6 cellular contexts compared by ENCODE assay signal in the genomic region with DNA sequence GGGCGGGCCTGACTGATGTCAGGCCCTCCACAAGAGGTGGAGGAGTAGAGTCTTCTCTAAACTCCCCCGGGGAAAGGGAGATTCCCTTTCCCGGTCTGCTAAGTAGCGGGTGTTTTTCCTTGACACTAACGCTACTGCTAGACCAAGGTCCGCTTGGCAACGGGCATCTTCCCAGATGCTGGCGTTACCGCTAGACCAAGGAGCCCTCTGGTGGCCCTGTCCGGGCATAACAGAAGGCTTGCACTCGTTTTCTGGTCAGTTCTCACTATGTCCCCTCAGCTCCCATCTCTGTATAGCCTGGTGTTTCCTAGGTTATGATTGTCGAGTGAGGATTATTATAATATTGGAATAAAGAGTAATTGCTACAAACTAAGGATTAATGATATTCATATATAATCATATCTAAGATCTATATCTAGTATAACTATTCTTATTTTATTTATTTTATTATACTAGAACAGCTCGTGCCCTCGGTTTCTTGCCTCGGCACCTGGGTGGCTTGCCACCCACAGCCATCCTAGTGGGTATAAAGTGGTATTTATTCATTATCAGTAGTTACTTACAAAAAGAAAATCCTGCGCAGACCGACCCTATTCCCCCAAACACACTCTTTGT. TPM values are rescaled to one million over a fixed set of nuclear protein-coding genes. Genes with fewer than 3 reads are reported as not detected.
DNase-seq lines count a peak whose midpoint lies in the region; TF ChIP-seq lines count a peak whose summit lies in the region.
"Not testable (repeated sequence)": the region's sequence is repeated elsewhere in the genome, so short reads cannot be mapped to it uniquely, and the experiment has no call there.

No MANE protein-coding gene starts in this region.

- H4K20me1 ChIP-seq in OCI-LY3 (ENCODE audit: insufficient read depth, low read length); osteoblast (ENCODE audit: insufficient read depth, low read length): not testable (repeated sequence)

- DNase-seq in AG09309 (ENCODE audit: low read depth) (peak; percentile 18), globus pallidus (ENCODE audit: low spot score) (peak; percentile 43)
- not testable (repeated sequence) for DNase-seq in HFF-Myc (ENCODE audit: extremely low read depth, low read depth); osteoblast (ENCODE audit: insufficient read length, low spot score, missing footprints)
- DNase-seq in activated naive CD4-positive, alpha-beta T cell treated with anti-CD3 and anti-CD28 coated beads, Interleukin-2, amount 10 ng/mL, durations not matched to agents 7 days and 5 days: peak; percentile 41

- H3K79me2 ChIP-seq in OCI-LY3 (ENCODE audit: low read length) (peaks cover 18% of the 10 kb centered on the region), osteoblast (ENCODE audit: insufficient read depth, low read length) (peaks cover 42% of the 10 kb centered on the region)

- H3K9me3 Mint-ChIP-seq in activated naive CD4-positive, alpha-beta T cell treated with anti-CD3 and anti-CD28 coated beads, Interleukin-2, amount 10 ng/mL, durations not matched to agents 7 days and 5 days: not testable (repeated sequence)

- not testable (repeated sequence) for H3K27me3 ChIP-seq in OCI-LY3 (ENCODE audit: low read depth, low read length); osteoblast (ENCODE audit: insufficient read depth, low read length)

- H3K4me1 Mint-ChIP-seq in activated naive CD4-positive, alpha-beta T cell treated with anti-CD3 and anti-CD28 coated beads, Interleukin-2, amount 10 ng/mL, durations not matched to agents 7 days and 5 days: peaks cover 13% of the 10 kb centered on the region

- not testable (repeated sequence) for H3K27me3 Mint-ChIP-seq in activated naive CD4-positive, alpha-beta T cell treated with anti-CD3 and anti-CD28 coated beads, Interleukin-2, amount 10 ng/mL, durations not matched to agents 7 days and 5 days

- H2AFZ ChIP-seq in OCI-LY3 (ENCODE audit: low read depth, low read length); osteoblast (ENCODE audit: low read length): not testable (repeated sequence)

- H3K9ac ChIP-seq in OCI-LY3 (ENCODE audit: low read length): not testable (repeated sequence)

- not testable (repeated sequence) for H3K4me3 Mint-ChIP-seq in activated naive CD4-positive, alpha-beta T cell treated with anti-CD3 and anti-CD28 coated beads, Interleukin-2, amount 10 ng/mL, durations not matched to agents 7 days and 5 days

- not testable (repeated sequence) for H3K4me1 ChIP-seq in OCI-LY3 (ENCODE audit: low read length); osteoblast (ENCODE audit: insufficient read depth, low read length)

- CTCF ChIA-PET in activated naive CD4-positive, alpha-beta T cell treated with anti-CD3 and anti-CD28 coated beads, Interleukin-2, amount 10 ng/mL, durations not matched to agents 7 days and 5 days (lab: Charles Lee): interaction anchor here (0.7 to 1.3 kb wide), 3 partner anchors 9 to 144 kb away, joined by 3 to 4 read pairs (median 3); no protein-coding TSS in a partner anchor

- H3K4me3 ChIP-seq in AG09309 (ENCODE audit: control insufficient read depth, low read depth, low read length); HFF-Myc (replicated peaks; ENCODE audit: low read depth, low read length); OCI-LY3 (ENCODE audit: low read length); osteoblast (ENCODE audit: insufficient read depth, low read length): not testable (repeated sequence)

- H3K27ac ChIP-seq in OCI-LY3 (ENCODE audit: low read length); osteoblast (ENCODE audit: low read depth, low read length): not testable (repeated sequence)

- TF ChIP-seq CTCF in AG09309 (IDR thresholded peaks at IDR 0.05; ENCODE audit: control insufficient read depth, insufficient read depth, low read depth, low read length, missing control alignments) (peak; percentile 68), HFF-Myc (IDR thresholded peaks at IDR 0.05; ENCODE audit: low read depth, low read length, missing control alignments) (peak; percentile 68), OCI-LY3 (IDR thresholded peaks at IDR 0.05; ENCODE audit: low read depth, low read length) (peak; percentile 37), osteoblast (IDR thresholded peaks at IDR 0.05; ENCODE audit: extremely low read depth, low read depth, low read length) (peak; percentile 62)

- not testable (repeated sequence) for H3K9me3 ChIP-seq in OCI-LY3 (ENCODE audit: insufficient read depth, low read length); osteoblast (ENCODE audit: low read depth, low read length)

- H3K36me3 ChIP-seq in OCI-LY3 (replicated peaks; ENCODE audit: low read depth, low read length) (peaks cover 53% of the 10 kb centered on the region), osteoblast (ENCODE audit: insufficient read depth, low read length) (peaks cover 83% of the 10 kb centered on the region)

- not testable (repeated sequence) for H3K4me2 ChIP-seq in OCI-LY3 (ENCODE audit: low read length); osteoblast (ENCODE audit: insufficient read depth, low read length)

- H3K27ac Mint-ChIP-seq in activated naive CD4-positive, alpha-beta T cell treated with anti-CD3 and anti-CD28 coated beads, Interleukin-2, amount 10 ng/mL, durations not matched to agents 7 days and 5 days: not testable (repeated sequence)

- H3K36me3 Mint-ChIP-seq in activated naive CD4-positive, alpha-beta T cell treated with anti-CD3 and anti-CD28 coated beads, Interleukin-2, amount 10 ng/mL, durations not matched to agents 7 days and 5 days: peaks cover 62% of the 10 kb centered on the region

RNA-seq across cellular contexts. Expression of a gene that starts 6.9 kb away (rescaled TPM):
- 122 and 124 TPM in 2 replicates for total RNA-seq in osteoblast

RNA-seq across cellular contexts. Expression of a gene that starts 7.2 kb away (rescaled TPM):
- total RNA-seq in osteoblast: 33.0 and 33.7 TPM in 2 replicates

RNA-seq across cellular contexts. Expression of a gene that starts 23.0 kb away (rescaled TPM):
- total RNA-seq in osteoblast: 5.3 and 7.6 TPM in 2 replicates

RNA-seq across cellular contexts. Expression of a gene that starts 23.1 kb away (rescaled TPM):
- total RNA-seq in osteoblast: 80.2 and 101 TPM in 2 replicates

RNA-seq across cellular contexts. Expression of a gene that starts 41.1 kb away (rescaled TPM):
- 248 and 273 TPM in 2 replicates for total RNA-seq in osteoblast
